ENCODE assay signal across 8 cellular contexts in the genomic region with DNA sequence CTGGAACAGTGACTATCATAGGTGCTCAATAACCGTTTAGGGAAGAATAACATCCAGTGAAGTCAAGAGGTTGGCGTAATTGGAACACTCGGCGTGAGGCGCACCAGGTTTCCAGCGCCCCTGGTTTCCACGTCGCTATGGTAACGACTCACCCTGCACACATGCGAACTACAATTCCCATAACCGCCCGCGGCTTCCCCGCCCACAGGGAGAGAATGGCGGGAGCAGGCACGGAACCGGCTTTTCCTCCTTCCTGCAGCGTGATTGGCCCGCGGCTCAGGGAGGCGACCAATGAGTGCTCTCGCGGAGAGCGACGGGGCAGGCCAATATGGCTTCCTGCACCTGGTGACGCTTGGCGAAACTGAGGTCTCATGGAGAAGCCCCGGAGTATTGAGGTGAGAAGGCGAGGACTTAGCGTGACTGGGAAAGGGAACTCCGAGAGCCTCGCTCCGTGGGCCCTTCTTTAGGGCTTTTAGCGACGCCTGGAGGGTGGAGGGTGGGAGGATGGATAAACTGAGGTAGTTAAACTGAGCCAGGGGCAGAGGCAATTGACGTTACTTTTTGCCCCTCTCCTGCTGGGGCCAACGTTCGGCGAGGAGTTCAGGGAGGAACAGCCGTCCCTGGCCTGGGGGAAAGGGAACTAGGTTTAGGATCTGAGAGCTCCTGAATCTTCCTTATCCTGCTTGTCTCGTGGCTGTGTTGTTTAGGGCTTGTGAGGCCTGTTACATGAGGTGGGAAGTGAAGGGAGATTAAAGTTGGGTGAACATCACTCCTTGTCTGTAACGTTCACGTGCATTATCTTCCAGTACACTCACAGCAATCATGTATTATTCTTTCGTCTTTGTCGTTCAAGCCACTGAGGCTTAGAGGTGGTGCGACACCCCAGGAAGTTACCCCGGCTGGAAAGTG. TPM values are rescaled to one million over a fixed set of nuclear protein-coding genes. Genes with fewer than 3 reads are reported as not detected.
DNase-seq lines count a peak whose midpoint lies in the region; ATAC-seq and TF ChIP-seq lines count a peak whose summit lies in the region.

A gene (plus strand): TSS at position 321 of the 909 bp plus-strand sequence. CDS start 51 bp downstream, at position 372.

- H3K4me1 ChIP-seq in fibroblast of lung (ENCODE audit: control insufficient read depth, extremely low read depth, insufficient read depth, low read length) = no peaks in the 10 kb centered on the region
- H3K4me1 ChIP-seq in naive thymus-derived CD4-positive, alpha-beta T cell (ENCODE audit: control insufficient read depth in 2 of 2, insufficient read depth in 2 of 2, low read length in 2 of 2) = peaks cover 4 to 10% of the 10 kb centered on the region in 2 donors

- H3K9me3 ChIP-seq in fibroblast of lung (ENCODE audit: control insufficient read depth, insufficient read depth, low read depth, low read length) = no peaks in the 10 kb centered on the region
- H3K9me3 ChIP-seq in naive thymus-derived CD4-positive, alpha-beta T cell (ENCODE audit: control insufficient read depth in 2 of 3, low read length in 3 of 3) = no peaks in the 10 kb centered on the region

- TF ChIP-seq CTCF in LNCaP clone FGC (IDR thresholded peaks at IDR 0.05; ENCODE audit: control insufficient read depth, extremely low read depth, insufficient read depth) = no peak
- TF ChIP-seq CTCF in RWPE1 (conservative IDR thresholded peaks at IDR 0.05; ENCODE audit: low read depth) = no peak
- TF ChIP-seq CTCF in fibroblast of lung (conservative IDR thresholded peaks at IDR 0.05 in 1 of 2, IDR thresholded peaks at IDR 0.05 in 1 of 2; ENCODE audit: low read depth in 1 of 2, low read length in 2 of 2) = no peak

- peak within 1 kb of the TSS; percentile 77 for H3K9ac ChIP-seq in fibroblast of lung (ENCODE audit: insufficient read depth, low read length)

- H3K27ac Mint-ChIP-seq in activated T-helper 17 cell treated with anti-CD3 and anti-CD28 coated beads, Interleukin-2, amount 50 U/mL, for 72 hours = peak within 1 kb of the TSS; percentile 91
- H3K27ac Mint-ChIP-seq in naive thymus-derived CD4-positive, alpha-beta T cell = peak within 1 kb of the TSS; percentile 88 to 98 (median 92)
- peak within 1 kb of the TSS; percentile 96 for H3K27ac Mint-ChIP-seq in stimulated activated naive B cell treated with anti-CD40 and anti-IgM and Interleukin-4, amounts not matched to agents 10 μg/mL and 1 μg/mL and 100 μg/mL, for 72 hours

- H3K27me3 ChIP-seq in fibroblast of lung (ENCODE audit: control insufficient read depth, insufficient read depth, low read length) = no peaks in the 10 kb centered on the region
- no peaks in the 10 kb centered on the region for H3K27me3 ChIP-seq in naive thymus-derived CD4-positive, alpha-beta T cell (ENCODE audit: control insufficient read depth in 2 of 2, insufficient read depth in 2 of 2, low read length in 2 of 2)

- H3K4me2 ChIP-seq in fibroblast of lung (ENCODE audit: extremely low read depth, insufficient read depth, low read length) = peak within 1 kb of the TSS; percentile 79

- H3K9me3 Mint-ChIP-seq in activated T-helper 17 cell treated with anti-CD3 and anti-CD28 coated beads, Interleukin-2, amount 50 U/mL, for 72 hours = no peaks in the 10 kb centered on the region
- no peaks in the 10 kb centered on the region for H3K9me3 Mint-ChIP-seq in naive thymus-derived CD4-positive, alpha-beta T cell
- H3K9me3 Mint-ChIP-seq in stimulated activated naive B cell treated with anti-CD40 and anti-IgM and Interleukin-4, amounts not matched to agents 10 μg/mL and 1 μg/mL and 100 μg/mL, for 72 hours = no peaks in the 10 kb centered on the region

- H4K20me1 ChIP-seq in fibroblast of lung (ENCODE audit: control insufficient read depth, extremely low read depth, insufficient read depth, low read length) = no peaks in the 10 kb centered on the region

- H3K36me3 Mint-ChIP-seq in activated T-helper 17 cell treated with anti-CD3 and anti-CD28 coated beads, Interleukin-2, amount 50 U/mL, for 72 hours (ENCODE audit: low read depth) = peaks cover 30% of the 10 kb centered on the region
- peaks cover 0 to 9% (median 5%) of the 10 kb centered on the region in 5 donors for H3K36me3 Mint-ChIP-seq in naive thymus-derived CD4-positive, alpha-beta T cell
- H3K36me3 Mint-ChIP-seq in stimulated activated naive B cell treated with anti-CD40 and anti-IgM and Interleukin-4, amounts not matched to agents 10 μg/mL and 1 μg/mL and 100 μg/mL, for 72 hours = peaks cover 7 to 16% of the 10 kb centered on the region in 2 donors

- ATAC-seq in activated T-helper 17 cell treated with anti-CD3 and anti-CD28 coated beads, Interleukin-2, amount 50 U/mL, for 72 hours (replicated peaks) = peak; percentile 100
- ATAC-seq in naive thymus-derived CD4-positive, alpha-beta T cell = peak; percentile 100
- peak; percentile 99 to 100 for ATAC-seq in stimulated activated naive B cell treated with anti-CD40 and anti-IgM and Interleukin-4, amounts not matched to agents 10 μg/mL and 1 μg/mL and 100 μg/mL, for 72 hours (replicated peaks)

- H3K4me1 Mint-ChIP-seq in activated T-helper 17 cell treated with anti-CD3 and anti-CD28 coated beads, Interleukin-2, amount 50 U/mL, for 72 hours = peaks cover 6% of the 10 kb centered on the region
- H3K4me1 Mint-ChIP-seq in naive thymus-derived CD4-positive, alpha-beta T cell = peaks cover 10 to 40% (median 36%) of the 10 kb centered on the region in 7 donors
- peaks cover 11 to 37% of the 10 kb centered on the region in 2 donors for H3K4me1 Mint-ChIP-seq in stimulated activated naive B cell treated with anti-CD40 and anti-IgM and Interleukin-4, amounts not matched to agents 10 μg/mL and 1 μg/mL and 100 μg/mL, for 72 hours

- CTCF ChIA-PET in RWPE1 (lab: Yijun Ruan, JAX) = no interaction called here
- CTCF ChIA-PET in naive thymus-derived CD4-positive, alpha-beta T cell (lab: Charles Lee) = no interaction called here

- peaks cover 10% of the 10 kb centered on the region for H3K79me2 ChIP-seq in fibroblast of lung (ENCODE audit: control insufficient read depth, insufficient read depth, low read length)

- H3K27ac ChIP-seq in RWPE1 (peak within 1 kb of the TSS; percentile 71), fibroblast of lung (ENCODE audit: insufficient read depth, low read length) (peak within 1 kb of the TSS; percentile 76)
- H3K27ac ChIP-seq in naive thymus-derived CD4-positive, alpha-beta T cell (ENCODE audit: low read depth, low read length) = peak within 1 kb of the TSS; percentile 85

- peak; percentile 98 for DNase-seq in Daoy (ENCODE audit: low read depth)
- peak; percentile 80 for DNase-seq in GOT3 (lab: John Stamatoyannopoulos, UW)
- DNase-seq in LNCaP clone FGC (ENCODE audit: low read depth) = peak; percentile 81
- DNase-seq in RWPE1 (ENCODE audit: low spot score) = peak; percentile 95
- peak; percentile 92 to 94 for DNase-seq in fibroblast of lung (ENCODE audit: low read depth in 2 of 2)
- peak; percentile 89 to 99 (median 97) for DNase-seq in naive thymus-derived CD4-positive, alpha-beta T cell
- peak; percentile 97 for DNase-seq in stimulated activated naive B cell treated with anti-CD40 and anti-IgM and Interleukin-4, amounts not matched to agents 10 μg/mL and 1 μg/mL and 100 μg/mL, for 72 hours

- peak within 1 kb of the TSS; percentile 90 for H3K4me3 Mint-ChIP-seq in activated T-helper 17 cell treated with anti-CD3 and anti-CD28 coated beads, Interleukin-2, amount 50 U/mL, for 72 hours
- H3K4me3 Mint-ChIP-seq in naive thymus-derived CD4-positive, alpha-beta T cell = peak within 1 kb of the TSS; percentile 87 to 100 (median 96)
- H3K4me3 Mint-ChIP-seq in stimulated activated naive B cell treated with anti-CD40 and anti-IgM and Interleukin-4, amounts not matched to agents 10 μg/mL and 1 μg/mL and 100 μg/mL, for 72 hours = peak within 1 kb of the TSS; percentile 87 to 88

- H3K4me3 ChIP-seq in LNCaP clone FGC (ENCODE audit: low read depth, low read length) (peak within 1 kb of the TSS; percentile 96), fibroblast of lung (replicated peaks in 1 of 4; ENCODE audit: control extremely low read depth in 1 of 4, insufficient read depth in 1 of 4, low read depth in 3 of 4, low read length in 4 of 4) (peak within 1 kb of the TSS; percentile 71 to 91 (median 86))
- H3K4me3 ChIP-seq in naive thymus-derived CD4-positive, alpha-beta T cell (ENCODE audit: low read length) = peak within 1 kb of the TSS; percentile 94

- POLR2A ChIA-PET in RWPE1 (lab: Yijun Ruan, JAX; ENCODE audit: low non-redundant PET) = no interaction called here
- POLR2A ChIA-PET in naive thymus-derived CD4-positive, alpha-beta T cell (lab: Charles Lee) = no interaction called here

- H3K27me3 Mint-ChIP-seq in activated T-helper 17 cell treated with anti-CD3 and anti-CD28 coated beads, Interleukin-2, amount 50 U/mL, for 72 hours = no peaks in the 10 kb centered on the region
- peaks cover 0 to 26% (median 0%) of the 10 kb centered on the region in 5 donors for H3K27me3 Mint-ChIP-seq in naive thymus-derived CD4-positive, alpha-beta T cell
- peaks cover 7 to 14% of the 10 kb centered on the region in 2 donors for H3K27me3 Mint-ChIP-seq in stimulated activated naive B cell treated with anti-CD40 and anti-IgM and Interleukin-4, amounts not matched to agents 10 μg/mL and 1 μg/mL and 100 μg/mL, for 72 hours

- peaks cover 1% of the 10 kb centered on the region for H3K36me3 ChIP-seq in fibroblast of lung (ENCODE audit: control insufficient read depth, insufficient read depth, low read length)
- H3K36me3 ChIP-seq in naive thymus-derived CD4-positive, alpha-beta T cell (ENCODE audit: control insufficient read depth in 2 of 3, insufficient read depth in 3 of 3, low read length in 3 of 3) = peaks cover 0 to 17% (median 0%) of the 10 kb centered on the region in 3 experiments

- peak within 1 kb of the TSS; percentile 96 for H2AFZ ChIP-seq in fibroblast of lung (ENCODE audit: low read length)

- intact Hi-C loops in naive thymus-derived CD4-positive, alpha-beta T cell (cut with micrococcal nuclease) = loop anchor here (1.0 to 10.0 kb wide), 13 partner anchors 8 to 570 kb away; a partner anchor contains a TSS

RNA-seq across cellular contexts. Expression of the gene that starts here (rescaled TPM):
- 23.4 and 30.6 TPM in 2 replicates for total RNA-seq in Daoy (2014; rRNA removed; shearing (Covaris generic))
- 10 to 100 TPM; 23.0 to 37.3 TPM for total RNA-seq in activated T-helper 17 cell treated with anti-CD3 and anti-CD28 coated beads, Interleukin-2, amount 50 U/mL, for 72 hours
- total RNA-seq in fibroblast of lung = 15.4 and 16.0 TPM in 2 replicates
- polyA plus RNA-seq in fibroblast of lung = 19.3 and 27.7 TPM in 2 replicates
- polyA plus RNA-seq in fibroblast of lung (2012) = 14.9 and 22.4 TPM in 2 replicates
- polyA minus RNA-seq in fibroblast of lung (ENCODE audit: low replicate concordance) = 33.3 and 48.8 TPM in 2 replicates
- total RNA-seq in naive thymus-derived CD4-positive, alpha-beta T cell = 10 to 100 TPM; 31.6 to 45.9 (median 43.3) TPM
- polyA plus RNA-seq in naive thymus-derived CD4-positive, alpha-beta T cell = 10 to 100 TPM; 31.8 to 42.3 TPM

Comparison
In these comparisons a context has a peak if more than half of its experiments do, and no peak if none do; other contexts are left out.
1. Peak in every context shown above with its lines: DNase-seq, ATAC-seq, H3K4me3 ChIP-seq and H3K27ac ChIP-seq.